In the genomic region with DNA sequence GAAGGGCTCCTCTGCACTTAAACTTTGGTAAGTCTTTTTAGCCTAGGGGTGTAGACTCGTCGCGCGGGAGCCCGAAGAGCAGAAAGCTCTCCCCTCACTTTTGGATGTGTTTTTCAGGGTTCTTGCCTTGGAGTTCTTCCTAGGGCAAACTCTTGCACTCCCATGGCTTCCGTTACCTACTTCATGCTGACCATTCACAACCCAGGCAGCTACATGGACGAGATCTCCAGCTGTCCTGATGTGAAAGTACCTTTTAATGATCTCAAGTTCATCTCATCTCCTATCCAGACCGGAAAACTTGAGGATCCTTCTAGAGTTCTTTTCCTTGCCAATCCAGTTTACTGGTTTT, we compare ENCODE assay signal across 8 cellular contexts. TPM values are rescaled to one million over a fixed set of nuclear protein-coding genes. Genes with fewer than 3 reads are reported as not detected.
DNase-seq lines count a peak whose midpoint lies in the region; ATAC-seq lines count a peak whose summit lies in the region.

No MANE protein-coding gene starts in this region.

- no peaks in the 10 kb centered on the region for H3K27me3 Mint-ChIP-seq in activated CD8-positive, alpha-beta memory T cell treated with anti-CD3 and anti-CD28 coated beads, Interleukin-2, amount 10 ng/mL, durations not matched to agents 7 days and 5 days
- H3K27me3 Mint-ChIP-seq in activated T-helper 17 cell treated with anti-CD3 and anti-CD28 coated beads, Interleukin-2, amount 50 U/mL, for 72 hours, result no peaks in the 10 kb centered on the region

- no peaks in the 10 kb centered on the region for H3K9me3 Mint-ChIP-seq in activated CD8-positive, alpha-beta memory T cell treated with anti-CD3 and anti-CD28 coated beads, Interleukin-2, amount 10 ng/mL, durations not matched to agents 7 days and 5 days (ENCODE audit: low read depth)
- no peaks in the 10 kb centered on the region for H3K9me3 Mint-ChIP-seq in activated T-helper 17 cell treated with anti-CD3 and anti-CD28 coated beads, Interleukin-2, amount 50 U/mL, for 72 hours

- CTCF ChIA-PET in activated CD8-positive, alpha-beta memory T cell treated with anti-CD3 and anti-CD28 coated beads, Interleukin-2, amount 10 ng/mL, durations not matched to agents 7 days and 5 days (lab: Charles Lee), result interaction anchor here (0.5 to 2.5 kb wide), 10 partner anchors 9 to 1478 kb away, joined by 3 to 14 read pairs (median 4); a partner anchor contains a TSS

- H3K4me1 ChIP-seq in thymus (ENCODE audit: control insufficient read depth, insufficient read depth, low read length), result peaks cover 11% of the 10 kb centered on the region

- H3K4me1 Mint-ChIP-seq in activated CD8-positive, alpha-beta memory T cell treated with anti-CD3 and anti-CD28 coated beads, Interleukin-2, amount 10 ng/mL, durations not matched to agents 7 days and 5 days, result peaks cover 12% of the 10 kb centered on the region
- H3K4me1 Mint-ChIP-seq in activated T-helper 17 cell treated with anti-CD3 and anti-CD28 coated beads, Interleukin-2, amount 50 U/mL, for 72 hours, result peaks cover 13% of the 10 kb centered on the region

- H3K36me3 Mint-ChIP-seq in activated CD8-positive, alpha-beta memory T cell treated with anti-CD3 and anti-CD28 coated beads, Interleukin-2, amount 10 ng/mL, durations not matched to agents 7 days and 5 days, result peaks cover 12% of the 10 kb centered on the region
- peaks cover 25% of the 10 kb centered on the region for H3K36me3 Mint-ChIP-seq in activated T-helper 17 cell treated with anti-CD3 and anti-CD28 coated beads, Interleukin-2, amount 50 U/mL, for 72 hours (ENCODE audit: low read depth)

- H3K27ac ChIP-seq in thymus (ENCODE audit: low read depth), result peak overlapping the region; percentile 71

- H3K4me3 Mint-ChIP-seq in activated CD8-positive, alpha-beta memory T cell treated with anti-CD3 and anti-CD28 coated beads, Interleukin-2, amount 10 ng/mL, durations not matched to agents 7 days and 5 days, result no peak overlapping the region
- no peak overlapping the region for H3K4me3 Mint-ChIP-seq in activated T-helper 17 cell treated with anti-CD3 and anti-CD28 coated beads, Interleukin-2, amount 50 U/mL, for 72 hours

- H3K9me3 ChIP-seq in iPS-18c (ENCODE audit: control insufficient read depth, insufficient read depth, low read length) (no peaks in the 10 kb centered on the region), thymus (ENCODE audit: control insufficient read depth) (no peaks in the 10 kb centered on the region)

- ATAC-seq in activated CD8-positive, alpha-beta memory T cell treated with anti-CD3 and anti-CD28 coated beads, Interleukin-2, amount 10 ng/mL, durations not matched to agents 7 days and 5 days, result peak; percentile 10
- no peak for ATAC-seq in activated T-helper 17 cell treated with anti-CD3 and anti-CD28 coated beads, Interleukin-2, amount 50 U/mL, for 72 hours (replicated peaks)
- ATAC-seq in GM21528 (IDR thresholded peaks at IDR 0.05; ENCODE audit: low FRiP score, unreplicated experiment) (no peak), GM21381 (IDR thresholded peaks at IDR 0.05; ENCODE audit: unreplicated experiment) (no peak)

- H3K4me3 ChIP-seq in iPS-18c (ENCODE audit: insufficient read depth, low read depth, low read length), result peak overlapping the region; percentile 81
- peak overlapping the region; percentile 93 for H3K4me3 ChIP-seq in thymus (ENCODE audit: low read length)

- peak overlapping the region; percentile 92 for H3K27ac Mint-ChIP-seq in activated CD8-positive, alpha-beta memory T cell treated with anti-CD3 and anti-CD28 coated beads, Interleukin-2, amount 10 ng/mL, durations not matched to agents 7 days and 5 days
- H3K27ac Mint-ChIP-seq in activated T-helper 17 cell treated with anti-CD3 and anti-CD28 coated beads, Interleukin-2, amount 50 U/mL, for 72 hours, result peak overlapping the region; percentile 94

- H3K36me3 ChIP-seq in thymus (ENCODE audit: control insufficient read depth, insufficient read depth), result peaks cover 5% of the 10 kb centered on the region

- no peak for DNase-seq in activated CD8-positive, alpha-beta memory T cell treated with anti-CD3 and anti-CD28 coated beads, Interleukin-2, amount 10 ng/mL, durations not matched to agents 7 days and 5 days
- DNase-seq in activated CD8-positive, alpha-beta memory T cell treated with anti-CD3 and anti-CD28 coated beads for 24 hours, result no peak
- DNase-seq in NCI-H526 (lab: John Stamatoyannopoulos, UW), result no peak

- no peaks in the 10 kb centered on the region for H3K27me3 ChIP-seq in thymus (ENCODE audit: control insufficient read depth, insufficient read depth)

- 1% methylated on average over 8 of the region's 8 CpGs for WGBS in thymus

RNA-seq across cellular contexts. Expression of a gene that starts 0.5 kb away (rescaled TPM):
- 1 to 10 TPM; 7.7 to 9.0 TPM for total RNA-seq in activated CD8-positive, alpha-beta memory T cell treated with anti-CD3 and anti-CD28 coated beads, Interleukin-2, amount 10 ng/mL, durations not matched to agents 7 days and 5 days
- total RNA-seq in activated T-helper 17 cell treated with anti-CD3 and anti-CD28 coated beads, Interleukin-2, amount 50 U/mL, for 72 hours, result 10 to 100 TPM in 1 of 2 donors, 1 to 10 TPM in 1; 6.0 to 11.3 TPM
- 7.0 TPM for polyA plus RNA-seq in thymus

RNA-seq across cellular contexts. Expression of a gene that starts 9.0 kb away (rescaled TPM):
- total RNA-seq in activated CD8-positive, alpha-beta memory T cell treated with anti-CD3 and anti-CD28 coated beads, Interleukin-2, amount 10 ng/mL, durations not matched to agents 7 days and 5 days, result 10 to 100 TPM; 24.2 to 27.0 TPM
- 10 to 100 TPM; 35.5 to 42.4 TPM for total RNA-seq in activated T-helper 17 cell treated with anti-CD3 and anti-CD28 coated beads, Interleukin-2, amount 50 U/mL, for 72 hours
- 17.4 TPM for polyA plus RNA-seq in thymus

RNA-seq across cellular contexts. Expression of a gene that starts 18.7 kb away (rescaled TPM):
- total RNA-seq in activated CD8-positive, alpha-beta memory T cell treated with anti-CD3 and anti-CD28 coated beads, Interleukin-2, amount 10 ng/mL, durations not matched to agents 7 days and 5 days, result 10 to 100 TPM in 1 of 2 experiments, 1 to 10 TPM in 1; 9.4 to 11.7 TPM
- total RNA-seq in activated T-helper 17 cell treated with anti-CD3 and anti-CD28 coated beads, Interleukin-2, amount 50 U/mL, for 72 hours, result 10 to 100 TPM; 10.2 to 14.8 TPM
- 9.1 TPM for polyA plus RNA-seq in thymus

RNA-seq across cellular contexts. Expression of a gene that starts 26.7 kb away (rescaled TPM):
- 10 to 100 TPM; 49.7 to 53.7 TPM for total RNA-seq in activated CD8-positive, alpha-beta memory T cell treated with anti-CD3 and anti-CD28 coated beads, Interleukin-2, amount 10 ng/mL, durations not matched to agents 7 days and 5 days
- total RNA-seq in activated T-helper 17 cell treated with anti-CD3 and anti-CD28 coated beads, Interleukin-2, amount 50 U/mL, for 72 hours, result 10 to 100 TPM; 41.2 to 46.5 TPM
- polyA plus RNA-seq in thymus, result 14.7 TPM
